In genomic region chr11:45362636-45363035, GRCh38 we compare ENCODE assay signal across 21 cellular contexts.
"Had no signal": no experiment of that assay in that cellular context is flagged by ENCODE, and none has a peak within 500 bp of the region (broad histone marks: within the 10 kb centered on the region; RNA-seq: fewer than 3 reads in every experiment).

No MANE protein-coding gene starts in this region.

- H3K4me3 ChIP-seq: heart left ventricle, psoas muscle, right lobe of liver, tibial nerve, upper lobe of right lung, vagina had no signal

- DNase-seq: effector memory CD4-positive, alpha-beta T cell; heart left ventricle; hippocampal formation; kidney glomerular epithelial cell; mesendoderm; naive B cell; occipital lobe; psoas muscle; retina; right lobe of liver; stimulated activated CD4-positive, alpha-beta T cell treated with anti-CD3 and anti-CD28 coated beads, Interleukin-15, amount 100 ng/mL, for 24 hours; stimulated activated CD4-positive, alpha-beta T cell treated with anti-CD3 and anti-CD28 coated beads, Interleukin-1b, Interleukin-23, amount 100 ng/mL, for 48 hours; stimulated activated CD4-positive, alpha-beta T cell treated with anti-CD3 and anti-CD28 coated beads, Interleukin-4, amount 100 ng/mL, for 24 hours; upper lobe of right lung had no signal

- H3K9me3 ChIP-seq: heart left ventricle, psoas muscle, right lobe of liver, tibial nerve, upper lobe of right lung, vagina had no signal

- ATAC-seq: esophagus mucosa; heart left ventricle; psoas muscle; right lobe of liver; stimulated activated memory B cell treated with anti-CD40 and anti-IgM and Interleukin-4, amounts not matched to agents 10 μg/mL and 1 μg/mL and 100 μg/mL, for 72 hours; upper lobe of right lung had no signal

- FAIRE-seq: endometrium, frontal cortex had no signal

- H3K79me2 ChIP-seq: parathyroid adenoma had no signal

- H3K36me3 ChIP-seq: heart left ventricle, right lobe of liver, tibial nerve, upper lobe of right lung, vagina had no signal

- H3K27ac ChIP-seq: heart left ventricle, parathyroid adenoma, psoas muscle, right lobe of liver, tibial nerve, upper lobe of right lung, vagina had no signal

- H3K27me3 ChIP-seq: right lobe of liver, tibial nerve, upper lobe of right lung, vagina had no signal

- H3K4me1 ChIP-seq: heart left ventricle, parathyroid adenoma, psoas muscle, tibial nerve, upper lobe of right lung had no signal

- H3K9ac ChIP-seq: parathyroid adenoma had no signal

- H2AFZ ChIP-seq: parathyroid adenoma had no signal
